In the genomic region with DNA sequence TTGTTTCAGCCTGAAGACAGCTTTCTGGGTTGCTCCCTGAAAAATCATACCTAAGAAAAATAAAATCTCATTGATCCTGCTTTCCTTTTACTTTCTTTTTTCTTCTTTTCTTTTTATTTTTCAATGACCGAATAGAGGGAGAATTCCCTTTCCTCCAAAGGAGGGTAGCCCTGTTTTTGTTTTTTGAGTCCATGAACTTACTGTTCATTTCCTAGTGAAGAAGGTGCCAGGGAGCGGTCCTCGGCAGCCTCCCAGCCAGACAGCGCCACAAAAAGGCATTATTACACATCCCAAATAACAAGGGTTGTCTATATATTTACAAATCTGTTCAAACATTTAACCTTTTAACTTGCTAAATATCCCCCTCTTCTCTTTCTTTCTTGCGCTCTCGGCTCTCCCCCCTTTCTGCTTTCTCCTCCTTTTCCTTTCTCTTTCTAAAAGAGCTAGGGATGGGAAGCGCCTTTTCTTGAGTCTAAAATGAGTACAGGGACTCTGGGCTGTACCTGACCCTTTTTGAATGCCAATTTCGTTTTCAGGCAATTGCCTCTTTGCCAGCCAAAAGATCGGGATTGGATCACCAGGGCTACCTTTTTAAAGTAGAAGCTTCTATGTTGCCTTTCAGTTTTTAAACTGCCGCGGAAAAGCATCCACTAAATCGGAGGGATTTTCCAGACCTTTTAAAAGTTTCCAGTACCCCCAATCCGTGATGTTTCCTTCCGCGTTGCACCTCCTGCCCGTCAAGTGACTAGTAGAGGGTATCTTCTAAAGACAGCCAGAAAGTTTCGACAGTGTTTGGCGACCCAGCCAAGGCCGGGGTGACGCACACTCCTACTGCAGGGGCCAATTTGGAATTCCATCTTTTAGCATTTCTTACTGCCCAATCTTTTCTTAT, we compare ENCODE assay signal across 10 cellular contexts.
DNase-seq lines count a peak whose midpoint lies in the region; ATAC-seq, FAIRE-seq and TF ChIP-seq lines count a peak whose summit lies in the region.
"Had no signal": no experiment of that assay in that cellular context is flagged by ENCODE, and none has a peak within 500 bp of the region (broad histone marks: within the 10 kb centered on the region; RNA-seq: fewer than 3 reads in every experiment).

No MANE protein-coding gene starts in this region.

- peak overlapping the region; percentile 20 for H3K9ac ChIP-seq in mucosa of stomach (ENCODE audit: low read length)

- peaks cover 19% of the 10 kb centered on the region for H3K4me1 Mint-ChIP-seq in activated T-cell treated with anti-CD3 and anti-CD28 coated beads, Interleukin-2, amount 50 U/mL, for 4 hours (ENCODE audit: low read depth)

- H3K9me3 ChIP-seq in effector memory CD4-positive, alpha-beta T cell (ENCODE audit: control insufficient read depth, low read length) = peaks cover 7% of the 10 kb centered on the region
- H3K9me3 ChIP-seq in mucosa of stomach (ENCODE audit: control insufficient read depth, low read length) = no peaks in the 10 kb centered on the region
- H3K9me3 ChIP-seq in uterus = no peaks in the 10 kb centered on the region

- no peak for TF ChIP-seq CTCF in uterus (IDR thresholded peaks at IDR 0.05)

- no peaks in the 10 kb centered on the region for H3K36me3 Mint-ChIP-seq in activated T-cell treated with anti-CD3 and anti-CD28 coated beads, Interleukin-2, amount 50 U/mL, for 4 hours (ENCODE audit: insufficient read depth)

- intact Hi-C loops in uterus (cut with DNase I; ENCODE audit: low total_unique reads) = loop anchor here (10.0 kb wide), 1 partner anchor 542 kb away; no protein-coding TSS in a partner anchor

- H3K27ac ChIP-seq in effector memory CD4-positive, alpha-beta T cell (ENCODE audit: insufficient read depth, low read length, poor library complexity, severe bottlenecking) = no peak overlapping the region
- H3K27ac ChIP-seq in uterus = peak overlapping the region; percentile 36 to 64

- DNase-seq in activated T-cell treated with anti-CD3 and anti-CD28 coated beads, Interleukin-2, amount 50 U/mL, for 4 hours = no peak
- no peak for DNase-seq in activated T-cell treated with anti-CD3 and anti-CD28 coated beads, Interleukin-2, amount 50 U/mL, for 1 hour
- DNase-seq in effector memory CD4-positive, alpha-beta T cell = no peak
- DNase-seq in uterus (peak; percentile 51 to 60), H54 (ENCODE audit: insufficient read length, low spot score) (no peak), NCI-H1436 treated with DMSO at 0.1 percent for 48 hours (lab: John Stamatoyannopoulos, UW) (no peak)
- DNase-seq: central memory CD4-positive, alpha-beta T cell; KG1 had no signal

- TF ChIP-seq POLR2A in uterus (IDR thresholded peaks at IDR 0.05) (no peak), H54 (IDR thresholded peaks at IDR 0.05; ENCODE audit: low read depth, low read length) (no peak)

- peaks cover 16% of the 10 kb centered on the region for H3K27me3 Mint-ChIP-seq in activated T-cell treated with anti-CD3 and anti-CD28 coated beads, Interleukin-2, amount 50 U/mL, for 4 hours (ENCODE audit: low read depth)

- H3K27me3 ChIP-seq in effector memory CD4-positive, alpha-beta T cell (replicated peaks; ENCODE audit: control insufficient read depth, insufficient read depth, low read length, poor library complexity, severe bottlenecking) = peaks cover 30% of the 10 kb centered on the region
- H3K27me3 ChIP-seq in mucosa of stomach (ENCODE audit: control insufficient read depth, insufficient read depth, low read length) (peaks cover 68% of the 10 kb centered on the region), uterus (no peaks in the 10 kb centered on the region)

- ATAC-seq in activated T-cell treated with anti-CD3 and anti-CD28 coated beads, Interleukin-2, amount 50 U/mL, for 4 hours = no peak
- no peak for ATAC-seq in GM18870 (IDR thresholded peaks at IDR 0.05; ENCODE audit: unreplicated experiment)

- FAIRE-seq in H54 (lab: Jason Lieb, UNC) = no peak

- H3K4me1 ChIP-seq in effector memory CD4-positive, alpha-beta T cell (ENCODE audit: control insufficient read depth, insufficient read depth, low read length, poor library complexity, severe bottlenecking) = peaks cover 14% of the 10 kb centered on the region
- peaks cover 25% of the 10 kb centered on the region for H3K4me1 ChIP-seq in mucosa of stomach (ENCODE audit: control insufficient read depth, insufficient read depth, low read length)
- no peaks in the 10 kb centered on the region for H3K4me1 ChIP-seq in uterus

- peaks cover 11% of the 10 kb centered on the region for H3K9me3 Mint-ChIP-seq in activated T-cell treated with anti-CD3 and anti-CD28 coated beads, Interleukin-2, amount 50 U/mL, for 4 hours

- peak overlapping the region; percentile 13 for H3K4me3 ChIP-seq in effector memory CD4-positive, alpha-beta T cell (ENCODE audit: insufficient read depth, low read depth, low read length, poor library complexity, severe bottlenecking)
- no peak overlapping the region for H3K4me3 ChIP-seq in mucosa of stomach (ENCODE audit: low read length)
- H3K4me3 ChIP-seq in uterus = peak overlapping the region; percentile 30 to 47

- H3K36me3 ChIP-seq in effector memory CD4-positive, alpha-beta T cell (ENCODE audit: control insufficient read depth, insufficient read depth, low read length) = no peaks in the 10 kb centered on the region
- H3K36me3 ChIP-seq in mucosa of stomach (ENCODE audit: control insufficient read depth, insufficient read depth, low read length) (no peaks in the 10 kb centered on the region), uterus (no peaks in the 10 kb centered on the region)

- H3K4me3 Mint-ChIP-seq in activated T-cell treated with anti-CD3 and anti-CD28 coated beads, Interleukin-2, amount 50 U/mL, for 4 hours = peak overlapping the region; percentile 41

Comparison
In these comparisons a context has a peak if more than half of its experiments do, and no peak if none do; other contexts are left out.
1. DNase-seq: peak in uterus (2 of 2); none in activated T-cell treated with anti-CD3 and anti-CD28 coated beads, Interleukin-2, amount 50 U/mL, for 4 hours (single experiment), activated T-cell treated with anti-CD3 and anti-CD28 coated beads, Interleukin-2, amount 50 U/mL, for 1 hour (single experiment), effector memory CD4-positive, alpha-beta T cell (0 of 3), H54 (single experiment) and NCI-H1436 treated with DMSO at 0.1 percent for 48 hours (single experiment).